Comparison of ENCODE assay signal across 8 cellular contexts in genomic region chr12:104670439-104671406, GRCh38.
A peak's percentile ranks its signal among the peaks of the same experiment; 100 is the strongest.
DNase-seq lines count a peak whose midpoint lies in the region; ATAC-seq, FAIRE-seq and TF ChIP-seq lines count a peak whose summit lies in the region.

No MANE protein-coding gene starts in this region.

- H3K27ac ChIP-seq in H9 (ENCODE audit: insufficient read length, low read depth, low read length) (no peak overlapping the region), esophagus muscularis mucosa (replicated peaks in 1 of 4) (peak overlapping the region; percentile 56 to 69 (median 64)), gastrocnemius medialis (peak overlapping the region in 2 of 4 donors; percentile 13 to 45), kidney (ENCODE audit: low read depth in 2 of 2, low read length in 2 of 2) (no peak overlapping the region)

- no peak for TF ChIP-seq CTCF in H9 (conservative IDR thresholded peaks at IDR 0.05)
- no peak for TF ChIP-seq CTCF in esophagus muscularis mucosa (IDR thresholded peaks at IDR 0.05)
- TF ChIP-seq CTCF in gastrocnemius medialis (IDR thresholded peaks at IDR 0.05 in 4 of 5, conservative IDR thresholded peaks at IDR 0.05 in 1 of 5) = no peak
- TF ChIP-seq CTCF in kidney (IDR thresholded peaks at IDR 0.05; ENCODE audit: borderline replicate concordance, extremely low read depth, insufficient read depth) = no peak

- H3K79me2 ChIP-seq in H9 (ENCODE audit: insufficient read depth, low read length) = no peaks in the 10 kb centered on the region

- H4K91ac ChIP-seq in H9 (ENCODE audit: insufficient read length, low read depth, low read length) = no peak overlapping the region

- no peak for TF ChIP-seq EP300 in esophagus muscularis mucosa (IDR thresholded peaks at IDR 0.05)

- H3K27ac Mint-ChIP-seq in H9 = no peak overlapping the region; a peak in 1 of 7 replicates
- peak overlapping the region; percentile 90 to 94 for H3K27ac Mint-ChIP-seq in stimulated activated naive CD8-positive, alpha-beta T cell treated with anti-CD3 and anti-CD28 coated beads, Interleukin-15, amount 100 ng/mL, for 72 hours

- no peaks in the 10 kb centered on the region for H3K23me2 ChIP-seq in H9 (ENCODE audit: insufficient read length, low read depth, low read length, poor library complexity, severe bottlenecking)

- H3K4me3 ChIP-seq in esophagus muscularis mucosa (no peak overlapping the region), gastrocnemius medialis (no peak overlapping the region), kidney (ENCODE audit: low read length in 2 of 2) (no peak overlapping the region)

- H3K9ac ChIP-seq in H9 (ENCODE audit: extremely low read depth, insufficient read length, low read length) (no peak overlapping the region), kidney (ENCODE audit: low read length in 2 of 2) (no peak overlapping the region)

- no peak overlapping the region for H3K4me2 ChIP-seq in H9 (ENCODE audit: insufficient read depth, insufficient read length, low read length)

- H4K20me1 ChIP-seq in H9 (ENCODE audit: control insufficient read depth, insufficient read depth, insufficient read length) = no peaks in the 10 kb centered on the region

- no peaks in the 10 kb centered on the region for H3K36me3 ChIP-seq in esophagus muscularis mucosa
- no peaks in the 10 kb centered on the region for H3K36me3 ChIP-seq in gastrocnemius medialis
- H3K36me3 ChIP-seq in kidney (ENCODE audit: control insufficient read depth in 1 of 2, insufficient read depth in 2 of 2, low read length in 2 of 2) = no peaks in the 10 kb centered on the region

- WGBS in H9 (ENCODE audit: extremely low coverage, insufficient read length, low lambda C conversion rate) = 100% methylated on average over 1 of the region's 6 CpGs
- WGBS in esophagus muscularis mucosa = 44% methylated on average over 6 of the region's 6 CpGs

- no peak overlapping the region for H3T11ph ChIP-seq in H9 (ENCODE audit: low read length)

- H3K9me3 Mint-ChIP-seq in H9 = no peaks in the 10 kb centered on the region
- no peaks in the 10 kb centered on the region for H3K9me3 Mint-ChIP-seq in stimulated activated naive CD8-positive, alpha-beta T cell treated with anti-CD3 and anti-CD28 coated beads, Interleukin-15, amount 100 ng/mL, for 72 hours

- no peak overlapping the region for H2BK12ac ChIP-seq in H9 (ENCODE audit: insufficient read length, low read depth, low read length)

- no peak for DNase-seq in H9
- peak; percentile 40 for DNase-seq in RPMI7951 (ENCODE audit: low read depth)
- DNase-seq in esophagus muscularis mucosa (ENCODE audit: extremely low spot score) = no peak
- peak in 1 of 2 donors; percentile 15 for DNase-seq in stimulated activated naive CD8-positive, alpha-beta T cell treated with anti-CD3 and anti-CD28 coated beads, Interleukin-15, amount 100 ng/mL, for 72 hours
- DNase-seq in gastrocnemius medialis = no peak
- no peak for DNase-seq in kidney
- no peak for DNase-seq in effector CD4-positive, alpha-beta T cell

- H2BK120ac ChIP-seq in H9 (ENCODE audit: low read depth, low read length, poor library complexity, severe bottlenecking) = no peak overlapping the region

- H4K5ac ChIP-seq in H9 (ENCODE audit: insufficient read length, low read depth, low read length) = peak overlapping the region; percentile 64

- 0 out of 2 replicates have a peak, but pooled peaks cover 2% of the 10 kb centered on the region for H3K4me1 ChIP-seq in H9 (ENCODE audit: insufficient read depth, low read length)
- peaks cover 53 to 70% (median 67%) of the 10 kb centered on the region in 4 donors for H3K4me1 ChIP-seq in esophagus muscularis mucosa
- peaks cover 14 to 23% of the 10 kb centered on the region in 2 donors for H3K4me1 ChIP-seq in gastrocnemius medialis
- H3K4me1 ChIP-seq in kidney (ENCODE audit: control insufficient read depth in 1 of 2, insufficient read depth in 1 of 2, low read depth in 1 of 2, low read length in 2 of 2) = peaks cover 24 to 40% of the 10 kb centered on the region in 2 donors

- in situ Hi-C loops in gastrocnemius medialis (cut with MboI; ENCODE audit: low sequenced_read_pairs in 4 of 4) = no loop called here

- H4K8ac ChIP-seq in H9 (replicated peaks; ENCODE audit: insufficient read length, low read depth, low read length) = no peak overlapping the region

- H3K56ac ChIP-seq in H9 (ENCODE audit: insufficient read length, low read depth, low read length) = no peak overlapping the region

- H3K23ac ChIP-seq in H9 (ENCODE audit: insufficient read length, low read depth, low read length) = no peak overlapping the region

- FAIRE-seq in kidney (lab: Jason Lieb, UNC) = no peak

- H2AK5ac ChIP-seq in H9 (ENCODE audit: insufficient read length, low read length) = no peak overlapping the region

- H2BK15ac ChIP-seq in H9 (ENCODE audit: low read depth, low read length) = no peak overlapping the region

- peak overlapping the region; percentile 24; the same call in 1 of the 2 replicates for H3K14ac ChIP-seq in H9 (ENCODE audit: insufficient read depth, low read length)

- H3K9me3 ChIP-seq in H9 (ENCODE audit: control insufficient read depth, low read depth, low read length) (no peaks in the 10 kb centered on the region), esophagus muscularis mucosa (no peaks in the 10 kb centered on the region), gastrocnemius medialis (no peaks in the 10 kb centered on the region), kidney (ENCODE audit: control insufficient read depth in 1 of 2, low read length in 2 of 2) (no peaks in the 10 kb centered on the region)

- no peak overlapping the region for H3K4me3 Mint-ChIP-seq in H9
- H3K4me3 Mint-ChIP-seq in stimulated activated naive CD8-positive, alpha-beta T cell treated with anti-CD3 and anti-CD28 coated beads, Interleukin-15, amount 100 ng/mL, for 72 hours = peak overlapping the region; percentile 46 to 62

- no peak for ATAC-seq in stimulated activated naive CD8-positive, alpha-beta T cell treated with anti-CD3 and anti-CD28 coated beads, Interleukin-15, amount 100 ng/mL, for 72 hours
- ATAC-seq in gastrocnemius medialis (no peak), HG03175 (IDR thresholded peaks at IDR 0.05; ENCODE audit: unreplicated experiment) (no peak)

- H3K36me3 Mint-ChIP-seq in H9 (ENCODE audit: insufficient read depth in 1 of 3, low read depth in 3 of 3) = no peaks in the 10 kb centered on the region

- no peak overlapping the region for H3K4ac ChIP-seq in H9 (ENCODE audit: low read depth, low read length)

- intact Hi-C loops in esophagus muscularis mucosa (cut with DNase I) (no loop called here), gastrocnemius medialis (cut with DNase I; ENCODE audit: low total_unique reads) (no loop called here), kidney (cut with DNase I) (no loop called here)

- H3K79me1 ChIP-seq in H9 (ENCODE audit: insufficient read depth, low read depth, low read length, poor library complexity, severe bottlenecking) = no peaks in the 10 kb centered on the region

- no peak overlapping the region for H2BK20ac ChIP-seq in H9 (ENCODE audit: low read depth, low read length, poor library complexity, severe bottlenecking)

- H3K27me3 Mint-ChIP-seq in H9 (ENCODE audit: low read depth) = no peaks in the 10 kb centered on the region
- H3K27me3 Mint-ChIP-seq in stimulated activated naive CD8-positive, alpha-beta T cell treated with anti-CD3 and anti-CD28 coated beads, Interleukin-15, amount 100 ng/mL, for 72 hours = no peaks in the 10 kb centered on the region

- peak overlapping the region; percentile 47 for H3K18ac ChIP-seq in H9 (ENCODE audit: insufficient read length, low read depth, low read length)

- peaks cover 21 to 24% of the 10 kb centered on the region in 2 experiments for H3K4me1 Mint-ChIP-seq in H9
- H3K4me1 Mint-ChIP-seq in stimulated activated naive CD8-positive, alpha-beta T cell treated with anti-CD3 and anti-CD28 coated beads, Interleukin-15, amount 100 ng/mL, for 72 hours = peaks cover 65% of the 10 kb centered on the region

- no peaks in the 10 kb centered on the region for H3K27me3 ChIP-seq in H9 (ENCODE audit: insufficient read depth, low read length)
- no peaks in the 10 kb centered on the region for H3K27me3 ChIP-seq in esophagus muscularis mucosa
- H3K27me3 ChIP-seq in gastrocnemius medialis = no peaks in the 10 kb centered on the region

- H2AFZ ChIP-seq in H9 (ENCODE audit: low read length) = no peak overlapping the region

- no peak overlapping the region for H2BK5ac ChIP-seq in H9 (ENCODE audit: insufficient read length, low read length)

- TF ChIP-seq POLR2A in esophagus muscularis mucosa (IDR thresholded peaks at IDR 0.05; ENCODE audit: low read depth) = no peak
- TF ChIP-seq POLR2A in gastrocnemius medialis (IDR thresholded peaks at IDR 0.05) = no peak

Comparison
In these comparisons a context has a peak if more than half of its experiments do, and no peak if none do; other contexts are left out.
1. H3K27ac ChIP-seq: peak in esophagus muscularis mucosa (4 of 4); none in H9 (single experiment) and kidney (0 of 2).
2. H3K27ac Mint-ChIP-seq: peak in stimulated activated naive CD8-positive, alpha-beta T cell treated with anti-CD3 and anti-CD28 coated beads, Interleukin-15, amount 100 ng/mL, for 72 hours (2 of 2); none in H9 (0 of 3).
3. H3K4me3 Mint-ChIP-seq: peak in stimulated activated naive CD8-positive, alpha-beta T cell treated with anti-CD3 and anti-CD28 coated beads, Interleukin-15, amount 100 ng/mL, for 72 hours (2 of 2); none in H9 (0 of 2).